8 cellular contexts compared by ENCODE assay signal in the genomic region with DNA sequence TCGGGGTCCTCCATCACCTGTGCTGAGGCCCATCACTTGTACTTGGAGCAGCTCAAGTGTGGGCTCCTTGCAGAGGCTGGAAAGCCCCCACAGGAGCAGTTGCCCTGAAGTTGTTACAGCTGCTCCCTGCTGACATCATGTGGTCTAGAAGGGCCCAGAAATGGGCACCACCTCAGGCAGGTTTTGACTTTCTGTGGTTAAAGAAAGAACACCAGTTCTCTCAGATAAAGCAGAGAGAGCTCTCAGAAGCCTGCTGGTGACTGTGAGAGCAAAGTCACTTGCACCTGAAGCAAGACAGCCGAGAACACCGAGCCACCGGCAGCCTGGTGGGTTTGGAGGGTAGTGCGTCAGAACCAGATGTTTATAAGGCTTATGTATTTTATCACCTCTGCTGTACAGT.
A peak's percentile ranks its signal among the peaks of the same experiment; 100 is the strongest.
DNase-seq lines count a peak whose midpoint lies in the region; ATAC-seq and TF ChIP-seq lines count a peak whose summit lies in the region.

No MANE protein-coding gene starts in this region.

- CTCF ChIA-PET in SK-N-SH (lab: Yijun Ruan, JAX): interaction anchor here (1.2 to 5.9 kb wide), 6 partner anchors 10 to 652 kb away, joined by 3 to 69 read pairs (median 40); no protein-coding TSS in a partner anchor

- peak overlapping the region; percentile 27 for H3K4me3 Mint-ChIP-seq in activated T-cell treated with anti-CD3 and anti-CD28 coated beads, Interleukin-2, amount 50 U/mL, for 4 hours

- H3K27me3 ChIP-seq in BLaER1 (no peaks in the 10 kb centered on the region), Karpas-422 (ENCODE audit: low read length) (no peaks in the 10 kb centered on the region), spleen (replicated peaks in 1 of 7) (no peaks in the 10 kb centered on the region), SK-N-SH (ENCODE audit: insufficient read depth) (no peaks in the 10 kb centered on the region)

- TF ChIP-seq POLR2A in spleen (IDR thresholded peaks at IDR 0.05): no peak

- H3K36me3 Mint-ChIP-seq in activated T-cell treated with anti-CD3 and anti-CD28 coated beads, Interleukin-2, amount 50 U/mL, for 4 hours (ENCODE audit: insufficient read depth): peaks cover 5% of the 10 kb centered on the region

- DNase-seq in Karpas-422 (peak; percentile 46), spleen (no peak), ecto neural progenitor cell (ENCODE audit: low spot score) (no peak), SK-N-SH (no peak), NCI-H1092 treated with DMSO at 0.1 percent for 48 hours (lab: John Stamatoyannopoulos, UW) (no peak)
- DNase-seq in activated T-cell treated with anti-CD3 and anti-CD28 coated beads, Interleukin-2, amount 50 U/mL, for 4 hours: peak; percentile 51

- H3K4me2 ChIP-seq in BLaER1 (0 out of 2 replicates have a peak overlapping the region, but pooled peaks have one; percentile 28), Karpas-422 (ENCODE audit: low read depth, low read length, poor library complexity, severe bottlenecking) (no peak overlapping the region), SK-N-SH (no peak overlapping the region)

- no peaks in the 10 kb centered on the region for H3K9me2 ChIP-seq in Karpas-422 (replicated peaks; ENCODE audit: insufficient read depth, low read length)
- no peaks in the 10 kb centered on the region for H3K9me2 ChIP-seq in SK-N-SH

- H3K27ac ChIP-seq in BLaER1: no peak overlapping the region
- no peak overlapping the region for H3K27ac ChIP-seq in Karpas-422 (ENCODE audit: low read length)
- H3K27ac ChIP-seq in spleen: peak overlapping the region in 7 of 8 donors; percentile 7 to 86 (median 51)
- H3K27ac ChIP-seq in SK-N-SH (ENCODE audit: low read depth in 2 of 2, low read length in 1 of 2): no peak overlapping the region

- peaks cover 15% of the 10 kb centered on the region for H3K4me1 ChIP-seq in BLaER1
- H3K4me1 ChIP-seq in Karpas-422 (ENCODE audit: low read length): no peaks in the 10 kb centered on the region
- H3K4me1 ChIP-seq in spleen: peaks cover 3 to 68% (median 53%) of the 10 kb centered on the region in 6 donors
- H3K4me1 ChIP-seq in SK-N-SH (ENCODE audit: control insufficient read depth in 1 of 2, insufficient read depth in 2 of 2, low read depth in 1 of 2, low read length in 1 of 2): peaks cover 4 to 5% of the 10 kb centered on the region in 2 experiments; a peak in 1 of 4 replicates

- WGBS in spleen, 5 donors: 50 to 75% (median 67%) methylated on average over 5 of the region's 5 CpGs
- 95% methylated on average over 4 of the region's 5 CpGs for WGBS in SK-N-SH (ENCODE audit: low lambda C conversion rate)

- no peaks in the 10 kb centered on the region for H3K27me3 Mint-ChIP-seq in activated T-cell treated with anti-CD3 and anti-CD28 coated beads, Interleukin-2, amount 50 U/mL, for 4 hours (ENCODE audit: low read depth)

- POLR2A ChIA-PET in SK-N-SH (lab: Yijun Ruan, JAX): no interaction called here

- peak; percentile 90 for ATAC-seq in GM21390 (IDR thresholded peaks at IDR 0.05; ENCODE audit: unreplicated experiment)
- ATAC-seq in activated T-cell treated with anti-CD3 and anti-CD28 coated beads, Interleukin-2, amount 50 U/mL, for 4 hours: peak; percentile 91 to 93

- intact Hi-C loops in spleen (cut with DNase I; ENCODE audit: low total_unique reads): loop anchor here (5.0 kb wide), 2 partner anchors 80 to 95 kb away; no protein-coding TSS in a partner anchor

- H3K9me3 Mint-ChIP-seq in activated T-cell treated with anti-CD3 and anti-CD28 coated beads, Interleukin-2, amount 50 U/mL, for 4 hours: no peaks in the 10 kb centered on the region

- H3K4me1 Mint-ChIP-seq in activated T-cell treated with anti-CD3 and anti-CD28 coated beads, Interleukin-2, amount 50 U/mL, for 4 hours (ENCODE audit: low read depth): peaks cover 37% of the 10 kb centered on the region

- H3K9ac ChIP-seq in BLaER1 (no peak overlapping the region), Karpas-422 (ENCODE audit: low read length) (no peak overlapping the region), SK-N-SH (no peak overlapping the region)

- TF ChIP-seq CTCF in spleen (IDR thresholded peaks at IDR 0.05 in 8 of 11, conservative IDR thresholded peaks at IDR 0.05 in 3 of 11) (peak in 6 of 11 experiments; percentile 13 to 44 (median 26)), SK-N-SH (IDR thresholded peaks at IDR 0.05) (no peak; the same call in 1 of the 2 replicates)

- H4K20me1 ChIP-seq in BLaER1 (no peaks in the 10 kb centered on the region), Karpas-422 (ENCODE audit: insufficient read depth, low read depth, low read length) (no peaks in the 10 kb centered on the region; the same call in 1 of the 2 replicates), SK-N-SH (ENCODE audit: insufficient read depth) (no peaks in the 10 kb centered on the region; the same call in 1 of the 2 replicates)

- no peak overlapping the region for H2AFZ ChIP-seq in Karpas-422 (ENCODE audit: low read length)
- H2AFZ ChIP-seq in SK-N-SH (ENCODE audit: low read depth): no peak overlapping the region

- H3K36me3 ChIP-seq in BLaER1 (peaks cover 36% of the 10 kb centered on the region; the same call in 1 of the 2 replicates), Karpas-422 (ENCODE audit: insufficient read depth, low read length) (no peaks in the 10 kb centered on the region), spleen (peaks cover 0 to 77% (median 10%) of the 10 kb centered on the region in 6 donors), SK-N-SH (replicated peaks in 1 of 2; ENCODE audit: control insufficient read depth in 1 of 2, insufficient read depth in 2 of 2, low read length in 1 of 2) (peaks cover 4 to 21% of the 10 kb centered on the region in 2 experiments)

- no peak; the same call in 1 of the 2 replicates for TF ChIP-seq RAD21 in SK-N-SH (IDR thresholded peaks at IDR 0.05; ENCODE audit: low read length)

- H3K9me3 ChIP-seq in BLaER1: no peaks in the 10 kb centered on the region
- H3K9me3 ChIP-seq in Karpas-422 (ENCODE audit: low read length): no peaks in the 10 kb centered on the region
- no peaks in the 10 kb centered on the region for H3K9me3 ChIP-seq in spleen
- no peaks in the 10 kb centered on the region for H3K9me3 ChIP-seq in SK-N-SH

- TF ChIP-seq EP300 in SK-N-SH (IDR thresholded peaks at IDR 0.05; ENCODE audit: borderline replicate concordance in 1 of 2, low read depth in 1 of 2, low read length in 1 of 2): no peak

- H3K4me3 ChIP-seq in BLaER1 (no peak overlapping the region), Karpas-422 (ENCODE audit: low read length) (no peak overlapping the region), spleen (no peak overlapping the region), SK-N-SH (ENCODE audit: low read depth in 2 of 2, low read length in 1 of 2) (no peak overlapping the region)

- H3F3A ChIP-seq in SK-N-SH (replicated peaks; ENCODE audit: insufficient read depth): peaks cover 10% of the 10 kb centered on the region

- H3K79me2 ChIP-seq in Karpas-422 (ENCODE audit: low read length): no peaks in the 10 kb centered on the region
- H3K79me2 ChIP-seq in SK-N-SH (ENCODE audit: insufficient read depth): no peaks in the 10 kb centered on the region

TF ChIP-seq in SK-N-SH, 30 proteins besides CTCF, POLR2A, EP300 and RAD21 (continues in another document):
- TF ChIP-seq FOSL2 (IDR thresholded peaks at IDR 0.05; ENCODE audit: borderline replicate concordance, low read depth) (no peak), TAF1 (IDR thresholded peaks at IDR 0.05; ENCODE audit: borderline replicate concordance, low read depth, low read length) (no peak), RFX5 (IDR thresholded peaks at IDR 0.05; ENCODE audit: low read length) (no peak), TEAD4 (IDR thresholded peaks at IDR 0.05; ENCODE audit: borderline replicate concordance, insufficient read depth) (no peak), FOXJ3 (CRISPR knock-in tag; IDR thresholded peaks at IDR 0.05) (no peak), GABPA (IDR thresholded peaks at IDR 0.05; ENCODE audit: low read depth) (no peak), EZH2phosphoT487 (IDR thresholded peaks at IDR 0.05; ENCODE audit: borderline replicate concordance, low read depth) (no peak)
- TF ChIP-seq, protein P1, sequence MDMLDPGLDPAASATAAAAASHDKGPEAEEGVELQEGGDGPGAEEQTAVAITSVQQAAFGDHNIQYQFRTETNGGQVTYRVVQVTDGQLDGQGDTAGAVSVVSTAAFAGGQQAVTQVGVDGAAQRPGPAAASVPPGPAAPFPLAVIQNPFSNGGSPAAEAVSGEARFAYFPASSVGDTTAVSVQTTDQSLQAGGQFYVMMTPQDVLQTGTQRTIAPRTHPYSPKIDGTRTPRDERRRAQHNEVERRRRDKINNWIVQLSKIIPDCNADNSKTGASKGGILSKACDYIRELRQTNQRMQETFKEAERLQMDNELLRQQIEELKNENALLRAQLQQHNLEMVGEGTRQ (IDR thresholded peaks at IDR 0.05; ENCODE audit: borderline replicate concordance, low read depth, low read length): no peak
- TF ChIP-seq, protein P2, sequence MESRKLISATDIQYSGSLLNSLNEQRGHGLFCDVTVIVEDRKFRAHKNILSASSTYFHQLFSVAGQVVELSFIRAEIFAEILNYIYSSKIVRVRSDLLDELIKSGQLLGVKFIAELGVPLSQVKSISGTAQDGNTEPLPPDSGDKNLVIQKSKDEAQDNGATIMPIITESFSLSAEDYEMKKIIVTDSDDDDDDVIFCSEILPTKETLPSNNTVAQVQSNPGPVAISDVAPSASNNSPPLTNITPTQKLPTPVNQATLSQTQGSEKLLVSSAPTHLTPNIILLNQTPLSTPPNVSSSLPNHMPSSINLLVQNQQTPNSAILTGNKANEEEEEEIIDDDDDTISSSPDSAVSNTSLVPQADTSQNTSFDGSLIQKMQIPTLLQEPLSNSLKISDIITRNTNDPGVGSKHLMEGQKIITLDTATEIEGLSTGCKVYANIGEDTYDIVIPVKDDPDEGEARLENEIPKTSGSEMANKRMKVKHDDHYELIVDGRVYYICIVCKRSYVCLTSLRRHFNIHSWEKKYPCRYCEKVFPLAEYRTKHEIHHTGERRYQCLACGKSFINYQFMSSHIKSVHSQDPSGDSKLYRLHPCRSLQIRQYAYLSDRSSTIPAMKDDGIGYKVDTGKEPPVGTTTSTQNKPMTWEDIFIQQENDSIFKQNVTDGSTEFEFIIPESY (IDR thresholded peaks at IDR 0.05; ENCODE audit: borderline replicate concordance, low read depth): no peak
- TF ChIP-seq, protein P3, sequence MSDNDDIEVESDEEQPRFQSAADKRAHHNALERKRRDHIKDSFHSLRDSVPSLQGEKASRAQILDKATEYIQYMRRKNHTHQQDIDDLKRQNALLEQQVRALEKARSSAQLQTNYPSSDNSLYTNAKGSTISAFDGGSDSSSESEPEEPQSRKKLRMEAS (IDR thresholded peaks at IDR 0.05; ENCODE audit: low read depth): no peak

Comparison
In these comparisons a context has a peak if more than half of its experiments do, and no peak if none do; other contexts are left out.
1. H3K27ac ChIP-seq: peak in spleen (7 of 8); none in BLaER1 (single experiment), Karpas-422 (single experiment) and SK-N-SH (0 of 2).
2. DNase-seq: peak in Karpas-422 (single experiment) and activated T-cell treated with anti-CD3 and anti-CD28 coated beads, Interleukin-2, amount 50 U/mL, for 4 hours (single experiment); none in spleen (single experiment), ecto neural progenitor cell (single experiment), SK-N-SH (single experiment) and NCI-H1092 treated with DMSO at 0.1 percent for 48 hours (single experiment).